8 cellular contexts compared by ENCODE assay signal in genomic region chr16:86566966-86567700, GRCh38. TPM values are rescaled to one million over a fixed set of nuclear protein-coding genes. Genes with fewer than 3 reads are reported as not detected.
DNase-seq lines count a peak whose midpoint lies in the region; ATAC-seq and TF ChIP-seq lines count a peak whose summit lies in the region.

No MANE protein-coding gene starts in this region.

- ATAC-seq in HG02763 (IDR thresholded peaks at IDR 0.05; ENCODE audit: unreplicated experiment) (no peak), HG03175 (IDR thresholded peaks at IDR 0.05; ENCODE audit: unreplicated experiment) (no peak), HG03097 (IDR thresholded peaks at IDR 0.05; ENCODE audit: low FRiP score, unreplicated experiment) (no peak), GM18868 (IDR thresholded peaks at IDR 0.05; ENCODE audit: unreplicated experiment) (no peak)

- H3K79me1 ChIP-seq in mesenchymal stem cell (replicated peaks; ENCODE audit: low read length, poor library complexity, severe bottlenecking), result peaks cover 4% of the 10 kb centered on the region

- H3K27ac ChIP-seq in AG04450 (ENCODE audit: low read depth, low read length) (peak overlapping the region; percentile 73), mesenchymal stem cell (ENCODE audit: low read length, poor library complexity, severe bottlenecking) (peak overlapping the region; percentile 97)

- no peak for DNase-seq in AG04450 (ENCODE audit: low read depth, low spot score)
- DNase-seq in LHCN-M2 (ENCODE audit: low read depth), result peak; percentile 75
- DNase-seq in ecto neural progenitor cell (ENCODE audit: low spot score), result peak; percentile 65
- peak; percentile 75 for DNase-seq in mesenchymal stem cell

- H3K9me3 ChIP-seq in AG04450 (ENCODE audit: control insufficient read depth, insufficient read depth, low read length) (no peaks in the 10 kb centered on the region; the same call in 1 of the 2 replicates), mesenchymal stem cell (ENCODE audit: control insufficient read depth, low read length) (no peaks in the 10 kb centered on the region)

- H3K27me3 ChIP-seq in AG04450 (ENCODE audit: control insufficient read depth, insufficient read depth, low read length), result no peaks in the 10 kb centered on the region
- peaks cover 0 to 59% of the 10 kb centered on the region in 2 experiments for H3K27me3 ChIP-seq in mesenchymal stem cell (ENCODE audit: control insufficient read depth in 1 of 2, insufficient read depth in 1 of 2, low read length in 2 of 2)

- H3K23ac ChIP-seq in mesenchymal stem cell (ENCODE audit: low read length in 2 of 2), result peak overlapping the region; percentile 60 to 96

- peak overlapping the region in 1 of 2 experiments; percentile 78 for H2BK12ac ChIP-seq in mesenchymal stem cell (ENCODE audit: low read length in 2 of 2)

- no peak overlapping the region for H3K14ac ChIP-seq in mesenchymal stem cell (ENCODE audit: low read length in 2 of 2)

- CTCF ChIA-PET in AG04450 (lab: Charles Lee), result interaction anchor here (0.6 to 1.5 kb wide), 3 partner anchors 269 to 495 kb away, joined by 3 to 4 read pairs (median 4); no protein-coding TSS in a partner anchor

- H3K4me3 ChIP-seq in AG04450 (ENCODE audit: low read depth, low read length) (peak overlapping the region; percentile 88), mesenchymal stem cell (ENCODE audit: insufficient read depth in 1 of 2, low read depth in 1 of 2, low read length in 2 of 2) (peak overlapping the region; percentile 86 to 90)

- WGBS in mesenchymal stem cell, result 2% methylated on average over 76 of the region's 88 CpGs

- peak overlapping the region; percentile 64 to 80 for H3K4ac ChIP-seq in mesenchymal stem cell (ENCODE audit: low read depth in 1 of 2, low read length in 2 of 2)

- peak overlapping the region; percentile 75 for H4K91ac ChIP-seq in mesenchymal stem cell (ENCODE audit: low read length)

- peak overlapping the region; percentile 88 for H3K9ac ChIP-seq in mesenchymal stem cell (ENCODE audit: low read length)

- H2BK5ac ChIP-seq in mesenchymal stem cell (ENCODE audit: low read depth, low read length, poor library complexity, severe bottlenecking), result peak overlapping the region; percentile 86

- no peak overlapping the region for H2AFZ ChIP-seq in mesenchymal stem cell (ENCODE audit: low read depth, low read length)

- peak overlapping the region; percentile 90 for H2BK15ac ChIP-seq in mesenchymal stem cell (ENCODE audit: low read depth, poor library complexity, severe bottlenecking)

- peak overlapping the region; percentile 75 to 91 for H3K18ac ChIP-seq in mesenchymal stem cell (ENCODE audit: low read depth in 1 of 2, low read length in 2 of 2)

- H3K4me1 ChIP-seq in mesenchymal stem cell (ENCODE audit: control insufficient read depth, insufficient read depth, low read depth, low read length), result peaks cover 13% of the 10 kb centered on the region

- H4K8ac ChIP-seq in mesenchymal stem cell (ENCODE audit: low read length), result peak overlapping the region; percentile 64

- 0 out of 2 replicates have a peak, but pooled peaks have one; percentile 5 for TF ChIP-seq CTCF in AG04450 (IDR thresholded peaks at IDR 0.05; ENCODE audit: low read depth, low read length)

- POLR2A ChIA-PET in AG04450 (lab: Yijun Ruan, JAX), result interaction anchor here (1.7 kb wide), 1 partner anchor 9 kb away, joined by 10 read pairs; no protein-coding TSS in a partner anchor

- peak overlapping the region; percentile 72 for H2AK5ac ChIP-seq in mesenchymal stem cell (ENCODE audit: low read length, severe bottlenecking)

- peak overlapping the region; percentile 79 for H3K4me2 ChIP-seq in mesenchymal stem cell (ENCODE audit: low read length, poor library complexity, severe bottlenecking)

- peaks cover 0 to 22% of the 10 kb centered on the region in 2 experiments for H3K36me3 ChIP-seq in mesenchymal stem cell (ENCODE audit: control insufficient read depth in 1 of 2, insufficient read depth in 2 of 2, low read depth in 1 of 2, low read length in 2 of 2)

- peak overlapping the region; percentile 79 for H2BK120ac ChIP-seq in mesenchymal stem cell (ENCODE audit: low read depth, low read length)

RNA-seq across cellular contexts. Expression of gene FOXC2, which starts 0.5 kb away (rescaled TPM):
- 0.79 and 1.6 TPM in 2 replicates for polyA plus RNA-seq in AG04450 (2011; rRNA removed)
- 1.1 and 2.0 TPM in 2 replicates for polyA minus RNA-seq in AG04450 (2011; rRNA and poly(A)+ RNA removed)
- total RNA-seq in LHCN-M2 (2014; rRNA removed), result 5.1 and 8.3 TPM in 2 replicates
- 22.1 TPM for polyA plus RNA-seq in LHCN-M2 (2012)
- polyA plus RNA-seq in mesenchymal stem cell (2013, experiment 1 of 2), result 2.7 TPM
- polyA plus RNA-seq in mesenchymal stem cell (2013, experiment 2 of 2), result 2.8 TPM

RNA-seq across cellular contexts. Expression of gene FOXL1, which starts 11.2 kb away (rescaled TPM):
- polyA plus RNA-seq in AG04450 (2011; rRNA removed), result 41.1 and 41.9 TPM in 2 replicates
- polyA minus RNA-seq in AG04450 (2011; rRNA and poly(A)+ RNA removed), result 29.7 and 30.4 TPM in 2 replicates
- 4.1 and 5.3 TPM in 2 replicates for total RNA-seq in LHCN-M2 (2014; rRNA removed)
- 1.7 TPM for polyA plus RNA-seq in LHCN-M2 (2012)
- 10.5 TPM for polyA plus RNA-seq in mesenchymal stem cell (2013, experiment 1 of 2)
- 11.8 TPM for polyA plus RNA-seq in mesenchymal stem cell (2013, experiment 2 of 2)

RNA-seq across cellular contexts. Expression of gene MTHFSD, which starts 12.1 kb away (rescaled TPM):
- polyA plus RNA-seq in AG04450 (2011; rRNA removed), result 15.6 and 16.7 TPM in 2 replicates
- polyA minus RNA-seq in AG04450 (2011; rRNA and poly(A)+ RNA removed), result 22.9 and 23.5 TPM in 2 replicates
- 10.5 and 15.0 TPM in 2 replicates for total RNA-seq in LHCN-M2 (2014; rRNA removed)
- 8.4 TPM for polyA plus RNA-seq in LHCN-M2 (2012)
- polyA plus RNA-seq in mesenchymal stem cell (2013, experiment 1 of 2), result 8.3 TPM
- 6.8 TPM for polyA plus RNA-seq in mesenchymal stem cell (2013, experiment 2 of 2)

RNA-seq across cellular contexts. Expression of gene FOXF1, which starts 56.8 kb away (rescaled TPM):
- polyA plus RNA-seq in AG04450 (2011; rRNA removed), result 61.0 and 65.1 TPM in 2 replicates
- polyA minus RNA-seq in AG04450 (2011; rRNA and poly(A)+ RNA removed), result 56.9 and 66.0 TPM in 2 replicates
- total RNA-seq in LHCN-M2 (2014; rRNA removed), result not detected in 2 replicates
- not detected for polyA plus RNA-seq in LHCN-M2 (2012)
- 145 TPM for polyA plus RNA-seq in mesenchymal stem cell (2013, experiment 1 of 2)
- 149 TPM for polyA plus RNA-seq in mesenchymal stem cell (2013, experiment 2 of 2)
